23 cellular contexts compared by ENCODE assay signal in genomic region chr2:42300527-42300926, GRCh38.
"Had no signal": no experiment of that assay in that cellular context is flagged by ENCODE, and none has a peak within 500 bp of the region (broad histone marks: within the 10 kb centered on the region; RNA-seq: fewer than 3 reads in every experiment).

No MANE protein-coding gene starts in this region.

- H3K4me2 ChIP-seq: KMS-11, SK-N-SH had no signal

- H3K27ac ChIP-seq: KMS-11, RWPE1 had no signal

- ATAC-seq: K562, Panc1, PC-3 had no signal

- H3K4me3 ChIP-seq: K562 had no signal

- H3K9me3 ChIP-seq: SK-N-SH had no signal

- H3K27me3 Mint-ChIP-seq: IgD-negative memory B cell had no signal

- H3K9me3 Mint-ChIP-seq: IgD-negative memory B cell had no signal

- H3K9ac ChIP-seq: KMS-11, SK-N-SH had no signal

- H3K4me3 Mint-ChIP-seq: IgD-negative memory B cell had no signal

- DNase-seq: Kasumi-1, MM.1S, NCI-H1092 treated with DMSO at 0.1 percent for 48 hours, NCI-H1436, NCI-H187, NCI-H2029, NCI-H2081 treated with DMSO at 0.1 percent for 48 hours, NCI-H2171, NCI-H226, NCI-H446, NCI-H510A, NCI-H524 treated with DMSO at 0.1 percent for 48 hours, NCI-H69, NCI-H774, PC-3, SHP77, SK-N-SH, SW 1271 had no signal
